In genomic region chr6:34709386-34709785, GRCh38 we compare ENCODE assay signal across 8 cellular contexts. TPM values are rescaled to one million over a fixed set of nuclear protein-coding genes. Genes with fewer than 3 reads are reported as not detected.
A peak's percentile ranks its signal among the peaks of the same experiment; 100 is the strongest.
DNase-seq lines count a peak whose midpoint lies in the region; FAIRE-seq and TF ChIP-seq lines count a peak whose summit lies in the region.
"Had no signal": no experiment of that assay in that cellular context is flagged by ENCODE, and none has a peak within 500 bp of the region (broad histone marks: within the 10 kb centered on the region; RNA-seq: fewer than 3 reads in every experiment).

No MANE protein-coding gene starts in this region.

- TF ChIP-seq POLR2A in uterus (IDR thresholded peaks at IDR 0.05) (no peak), esophagus squamous epithelium (IDR thresholded peaks at IDR 0.05) (no peak)

- no peak overlapping the region for H2BK12ac ChIP-seq in mesenchymal stem cell (ENCODE audit: low read length in 2 of 2)

- H3K9ac ChIP-seq in mesenchymal stem cell (ENCODE audit: low read length), result peak overlapping the region; percentile 21

- H3K36me3 ChIP-seq in mesenchymal stem cell (ENCODE audit: control insufficient read depth in 1 of 2, insufficient read depth in 2 of 2, low read depth in 1 of 2, low read length in 2 of 2) (no peaks in the 10 kb centered on the region), uterus (no peaks in the 10 kb centered on the region), esophagus squamous epithelium (no peaks in the 10 kb centered on the region)

- H4K91ac ChIP-seq in mesenchymal stem cell (ENCODE audit: low read length), result peak overlapping the region; percentile 27

- TF ChIP-seq CTCF in dorsolateral prefrontal cortex (IDR thresholded peaks at IDR 0.05 in 54 of 56, conservative IDR thresholded peaks at IDR 0.05 in 2 of 56; ENCODE audit: low read depth in 1 of 56, partially characterized antibody in 56 of 56), result no peak
- TF ChIP-seq CTCF in uterus (IDR thresholded peaks at IDR 0.05), result no peak
- no peak for TF ChIP-seq CTCF in D721Med (IDR thresholded peaks at IDR 0.05; ENCODE audit: insufficient read depth, missing control alignments)
- no peak for TF ChIP-seq CTCF in esophagus squamous epithelium (IDR thresholded peaks at IDR 0.05)

- no peak for FAIRE-seq in D721Med (lab: Jason Lieb, UNC)

- H3K27ac ChIP-seq in dorsolateral prefrontal cortex (peak overlapping the region in 49 of 59 donors; percentile 3 to 82 (median 60)), mesenchymal stem cell (ENCODE audit: low read length, poor library complexity, severe bottlenecking) (no peak overlapping the region), uterus (peak overlapping the region; percentile 61 to 65), esophagus squamous epithelium (peak overlapping the region in 2 of 4 donors; percentile 38 to 46)
- H3K27ac ChIP-seq: HL-60 had no signal

- DNase-seq in NCI-H524 (lab: John Stamatoyannopoulos, UW) (peak; percentile 65 to 78), dorsolateral prefrontal cortex (peak in 9 of 10 donors; percentile 28 to 67 (median 52)), mesenchymal stem cell (no peak), uterus (peak; percentile 74 to 83), D721Med (ENCODE audit: insufficient read length, low spot score) (no peak), esophagus squamous epithelium (lab: John Stamatoyannopoulos, UW) (no peak)
- no peak for DNase-seq in stimulated activated CD4-positive, alpha-beta T cell treated with anti-CD3 and anti-CD28 coated beads, Interleukin-2, amount 100 ng/mL, for 24 hours

- no peak overlapping the region for H2AK5ac ChIP-seq in mesenchymal stem cell (ENCODE audit: low read length, severe bottlenecking)

- peaks cover 2% of the 10 kb centered on the region for H3K4me1 ChIP-seq in mesenchymal stem cell (ENCODE audit: control insufficient read depth, insufficient read depth, low read depth, low read length)
- H3K4me1 ChIP-seq in uterus, result no peaks in the 10 kb centered on the region
- peaks cover 0 to 15% (median 3%) of the 10 kb centered on the region in 3 donors for H3K4me1 ChIP-seq in esophagus squamous epithelium

- no peak overlapping the region for H3K4me2 ChIP-seq in mesenchymal stem cell (ENCODE audit: low read length, poor library complexity, severe bottlenecking)

- H2AFZ ChIP-seq in mesenchymal stem cell (ENCODE audit: low read depth, low read length), result no peak overlapping the region

- H3K4me3 ChIP-seq in dorsolateral prefrontal cortex (no peak overlapping the region), mesenchymal stem cell (ENCODE audit: insufficient read depth in 1 of 2, low read depth in 1 of 2, low read length in 2 of 2) (no peak overlapping the region), uterus (no peak overlapping the region), esophagus squamous epithelium (no peak overlapping the region)

- peak overlapping the region; percentile 89 for H2BK15ac ChIP-seq in mesenchymal stem cell (ENCODE audit: low read depth, poor library complexity, severe bottlenecking)

- intact Hi-C loops in dorsolateral prefrontal cortex (cut with DNase I) (no loop called here), uterus (cut with DNase I; ENCODE audit: low total_unique reads) (no loop called here), esophagus squamous epithelium (cut with DNase I) (no loop called here)

- no peak overlapping the region for H2BK120ac ChIP-seq in mesenchymal stem cell (ENCODE audit: low read depth, low read length)

- peak overlapping the region in 1 of 2 experiments; percentile 71 for H3K14ac ChIP-seq in mesenchymal stem cell (ENCODE audit: low read length in 2 of 2)

- H3K27me3 ChIP-seq in dorsolateral prefrontal cortex (no peaks in the 10 kb centered on the region), mesenchymal stem cell (ENCODE audit: control insufficient read depth in 1 of 2, insufficient read depth in 1 of 2, low read length in 2 of 2) (no peaks in the 10 kb centered on the region), uterus (no peaks in the 10 kb centered on the region), esophagus squamous epithelium (no peaks in the 10 kb centered on the region)

- H3K9me3 ChIP-seq in mesenchymal stem cell (ENCODE audit: control insufficient read depth, low read length), result no peaks in the 10 kb centered on the region
- H3K9me3 ChIP-seq in uterus, result no peaks in the 10 kb centered on the region
- H3K9me3 ChIP-seq in esophagus squamous epithelium, result no peaks in the 10 kb centered on the region

- WGBS in mesenchymal stem cell, result 82% methylated on average over 5 of the region's 5 CpGs
- WGBS in esophagus squamous epithelium, 2 donors, result 27 to 42% methylated on average over 5 of the region's 5 CpGs

- H2BK5ac ChIP-seq in mesenchymal stem cell (ENCODE audit: low read depth, low read length, poor library complexity, severe bottlenecking), result no peak overlapping the region

- no peaks in the 10 kb centered on the region for H3K79me1 ChIP-seq in mesenchymal stem cell (replicated peaks; ENCODE audit: low read length, poor library complexity, severe bottlenecking)

- H3K4ac ChIP-seq in mesenchymal stem cell (ENCODE audit: low read depth in 1 of 2, low read length in 2 of 2), result no peak overlapping the region

- no peak overlapping the region for H3K23ac ChIP-seq in mesenchymal stem cell (ENCODE audit: low read length in 2 of 2)

- no peak overlapping the region for H3K18ac ChIP-seq in mesenchymal stem cell (ENCODE audit: low read depth in 1 of 2, low read length in 2 of 2)

- peak overlapping the region; percentile 75 for H4K8ac ChIP-seq in mesenchymal stem cell (ENCODE audit: low read length)

RNA-seq across cellular contexts. Expression of gene ILRUN, which starts 12.8 kb away (rescaled TPM):
- 100 to 1,000 TPM in 71 of 120 experiments, 10 to 100 TPM in 49; 46.6 to 155 (median 106) TPM for total RNA-seq in dorsolateral prefrontal cortex
- polyA plus RNA-seq in mesenchymal stem cell (2013, experiment 1 of 2), result 36.6 TPM
- polyA plus RNA-seq in mesenchymal stem cell (2013, experiment 2 of 2), result 37.6 TPM
- total RNA-seq in uterus, result 10 to 100 TPM in 3 of 4 donors, 1 to 10 TPM in 1; 9.0 to 70.8 (median 35.0) TPM
- 10 to 100 TPM; 43.8 to 52.8 (median 50.0) TPM for total RNA-seq in esophagus squamous epithelium

RNA-seq across cellular contexts. Expression of gene SNRPC, which starts 47.9 kb away (rescaled TPM):
- total RNA-seq in dorsolateral prefrontal cortex (10 to 100 TPM; 21.8 to 54.0 (median 39.4) TPM), uterus (10 to 100 TPM; 26.0 to 95.3 (median 55.6) TPM), esophagus squamous epithelium (10 to 100 TPM; 38.9 to 69.3 (median 62.5) TPM)
- polyA plus RNA-seq in mesenchymal stem cell (2013, experiment 1 of 2), result 147 TPM
- 153 TPM for polyA plus RNA-seq in mesenchymal stem cell (2013, experiment 2 of 2)

Comparison
In these comparisons a context has a peak if more than half of its experiments do, and no peak if none do; other contexts are left out.
1. DNase-seq: peak in NCI-H524 (2 of 2), dorsolateral prefrontal cortex (9 of 10) and uterus (2 of 2); none in mesenchymal stem cell (single experiment), D721Med (single experiment), esophagus squamous epithelium (single experiment) and stimulated activated CD4-positive, alpha-beta T cell treated with anti-CD3 and anti-CD28 coated beads, Interleukin-2, amount 100 ng/mL, for 24 hours (0 of 2).